8 cellular contexts compared by ENCODE assay signal in genomic region chr2:180006236-180006635, GRCh38. TPM values are rescaled to one million over a fixed set of nuclear protein-coding genes. Genes with fewer than 3 reads are reported as not detected.
DNase-seq lines count a peak whose midpoint lies in the region; ATAC-seq and TF ChIP-seq lines count a peak whose summit lies in the region.

No MANE protein-coding gene starts in this region.

- ATAC-seq in Panc1 (no peak), HG03139 (IDR thresholded peaks at IDR 0.05; ENCODE audit: unreplicated experiment) (no peak), HG03095 (IDR thresholded peaks at IDR 0.05; ENCODE audit: unreplicated experiment) (no peak), HG03108 (IDR thresholded peaks at IDR 0.05; ENCODE audit: unreplicated experiment) (no peak)

- H3K4me1 ChIP-seq in Panc1 (ENCODE audit: control insufficient read depth, insufficient read depth, low read length) (peaks cover 6% of the 10 kb centered on the region; the same call in 1 of the 2 replicates), parathyroid adenoma (no peaks in the 10 kb centered on the region)

- in situ Hi-C loops in Panc1 (cut with HindIII; ENCODE audit: low pct_unique_long_range_greater_than_20kb, low sequenced_read_pairs): no loop called here

- no peaks in the 10 kb centered on the region for H3K27me3 ChIP-seq in Panc1 (ENCODE audit: control insufficient read depth, insufficient read depth, low read length)
- no peaks in the 10 kb centered on the region for H3K27me3 ChIP-seq in parathyroid adenoma (ENCODE audit: control insufficient read depth, insufficient read depth, low read length)

- H3K9ac ChIP-seq in parathyroid adenoma: peak overlapping the region; percentile 87

- no peaks in the 10 kb centered on the region for H3K9me3 ChIP-seq in Panc1 (ENCODE audit: control insufficient read depth, insufficient read depth, low read depth, low read length)
- H3K9me3 ChIP-seq in parathyroid adenoma (ENCODE audit: control insufficient read depth, low read length): no peaks in the 10 kb centered on the region

- peaks cover 3% of the 10 kb centered on the region; the same call in 1 of the 2 replicates for H3K36me3 ChIP-seq in Panc1 (ENCODE audit: control insufficient read depth, insufficient read depth, low read length)
- H3K36me3 ChIP-seq in parathyroid adenoma (ENCODE audit: control insufficient read depth, insufficient read depth, low read length): no peaks in the 10 kb centered on the region

- intact Hi-C loops in Panc1 (cut with micrococcal nuclease; ENCODE audit: unreplicated experiment): no loop called here

- peaks cover 33% of the 10 kb centered on the region for H3K79me2 ChIP-seq in parathyroid adenoma

- H3K4me3 ChIP-seq in GM08714 (ENCODE audit: low read length): peak overlapping the region; percentile 99
- peak overlapping the region; percentile 81 to 100 for H3K4me3 ChIP-seq in Panc1 (ENCODE audit: low read depth in 2 of 2, low read length in 2 of 2)
- peak overlapping the region; percentile 84 for H3K4me3 ChIP-seq in parathyroid adenoma (ENCODE audit: low read depth, low read length)

- TF ChIP-seq CTCF in Panc1 (IDR thresholded peaks at IDR 0.05): no peak
- no peak for TF ChIP-seq CTCF in parathyroid adenoma (IDR thresholded peaks at IDR 0.05)

- CTCF ChIA-PET in Panc1 (lab: Charles Lee): no interaction called here

- no peak for DNase-seq in Panc1 (ENCODE audit: low read depth, low spot score)
- DNase-seq in epithelial cell of prostate (ENCODE audit: low read depth, low spot score): no peak
- DNase-seq in occipital lobe (lab: John Stamatoyannopoulos, UW): no peak

- H3K27ac ChIP-seq in Panc1 (ENCODE audit: low read length) (peak overlapping the region; percentile 97), epithelial cell of prostate (peak overlapping the region; percentile 84), parathyroid adenoma (peak overlapping the region; percentile 97)

- BruUV-seq in Panc1 (replicated peaks; lab: Mats Ljungman, UMichigan): TSS peak; percentile 76

- POLR2A ChIA-PET in Panc1 (lab: Charles Lee): no interaction called here

- H3K4me2 ChIP-seq in parathyroid adenoma (ENCODE audit: low read length): peak overlapping the region; percentile 84

- H2AFZ ChIP-seq in parathyroid adenoma: peak overlapping the region; percentile 97

RNA-seq across cellular contexts. Expression of gene CWC22, which starts 0.9 kb away (rescaled TPM):
- total RNA-seq in Panc1 (2021; ENCODE audit: unreplicated experiment): 17.2 TPM
- 9.2 TPM for polyA plus RNA-seq in Panc1 (2012; ENCODE audit: insufficient read length)
- 27.6 TPM for total RNA-seq in occipital lobe
